Comparison of ENCODE assay signal across 8 cellular contexts in genomic region chr6:107115695-107116327, GRCh38. TPM values are rescaled to one million over a fixed set of nuclear protein-coding genes. Genes with fewer than 3 reads are reported as not detected.
DNase-seq lines count a peak whose midpoint lies in the region; ATAC-seq, FAIRE-seq and TF ChIP-seq lines count a peak whose summit lies in the region.

No MANE protein-coding gene starts in this region.

- no peaks in the 10 kb centered on the region for H3K79me2 ChIP-seq in KMS-11 (ENCODE audit: insufficient read depth, low read depth)

- intact Hi-C loops in A673 (cut with micrococcal nuclease; ENCODE audit: unreplicated experiment), result no loop called here

- peak overlapping the region; percentile 87 for H3K9ac ChIP-seq in KMS-11

- H3K36me3 ChIP-seq in A673 (ENCODE audit: insufficient read depth, low read length, poor library complexity, severe bottlenecking), result no peaks in the 10 kb centered on the region
- no peaks in the 10 kb centered on the region for H3K36me3 ChIP-seq in KMS-11 (ENCODE audit: insufficient read depth)
- no peaks in the 10 kb centered on the region for H3K36me3 ChIP-seq in small intestine (ENCODE audit: control insufficient read depth in 2 of 2, insufficient read depth in 2 of 2, low read length in 2 of 2)

- DNase-seq in A673 (ENCODE audit: low spot score) (peak; percentile 76), GM13977 (ENCODE audit: low spot score) (peak; percentile 63), SHP77 treated with DMSO at 0.1 percent for 48 hours (lab: John Stamatoyannopoulos, UW) (peak; percentile 59), T47D (ENCODE audit: low read depth in 1 of 2, low spot score in 1 of 2) (peak; percentile 26 to 41), iris pigment epithelial cell (ENCODE audit: low read depth) (peak; percentile 31), small intestine (peak; percentile 43)

- H3K4me1 ChIP-seq in A673 (ENCODE audit: insufficient read depth, low read length, poor library complexity, severe bottlenecking) (peaks cover 16% of the 10 kb centered on the region), KMS-11 (ENCODE audit: low read depth, poor library complexity, severe bottlenecking) (peaks cover 33% of the 10 kb centered on the region), small intestine (ENCODE audit: control insufficient read depth in 2 of 2, insufficient read depth in 1 of 2, low read depth in 1 of 2, low read length in 1 of 2) (no peaks in the 10 kb centered on the region)

- H3K4me3 ChIP-seq in A673 (ENCODE audit: low read depth, low read length, poor library complexity, severe bottlenecking) (peak overlapping the region; percentile 72), KMS-11 (IDR thresholded peaks at IDR 0.05; ENCODE audit: insufficient read depth, low read depth, low read length) (no peak overlapping the region), small intestine (ENCODE audit: low read depth in 1 of 2, low read length in 2 of 2) (peak overlapping the region; percentile 89 to 94)

- peak overlapping the region; percentile 82 for H2AFZ ChIP-seq in KMS-11 (ENCODE audit: low read depth)

- BruUV-seq in A673 (replicated peaks; lab: Mats Ljungman, UMichigan), result no TSS peak

- in situ Hi-C loops in GM13977 (cut with MboI; ENCODE audit: low pct_unique_long_range_greater_than_20kb, low sequenced_read_pairs, unreplicated experiment), result no loop called here
- in situ Hi-C loops in T47D (cut with HindIII; ENCODE audit: low pct_unique_long_range_greater_than_20kb, low sequenced_read_pairs), result no loop called here

- CTCF ChIA-PET in A673 (lab: Charles Lee), result interaction anchor here (0.5 kb wide), 2 partner anchors 26 to 601 kb away, joined by 3 to 4 read pairs; no protein-coding TSS in a partner anchor

- peak overlapping the region; percentile 97 for H3K4me2 ChIP-seq in KMS-11

- H3K9me3 ChIP-seq in A673 (ENCODE audit: low read depth, low read length, poor library complexity, severe bottlenecking) (no peaks in the 10 kb centered on the region), small intestine (ENCODE audit: control insufficient read depth, low read depth) (no peaks in the 10 kb centered on the region)

- FAIRE-seq in small intestine (lab: Jason Lieb, UNC), result no peak

- peak overlapping the region; percentile 82 for H3K27ac ChIP-seq in A673 (ENCODE audit: low read depth, low read length, poor library complexity, severe bottlenecking)
- H3K27ac ChIP-seq in KMS-11, result peak overlapping the region; percentile 89
- H3K27ac ChIP-seq in small intestine (ENCODE audit: low read depth in 1 of 2, low read length in 1 of 2), result peak overlapping the region in 1 of 2 donors; percentile 69

- H3K27me3 ChIP-seq in A673 (replicated peaks; ENCODE audit: insufficient read depth, low read depth, low read length, poor library complexity) (no peaks in the 10 kb centered on the region), KMS-11 (ENCODE audit: insufficient read depth, low read depth) (no peaks in the 10 kb centered on the region), small intestine (ENCODE audit: control insufficient read depth in 2 of 2, insufficient read depth in 2 of 2, low read length in 2 of 2) (no peaks in the 10 kb centered on the region)

- POLR2A ChIA-PET in A673 (lab: Charles Lee; ENCODE audit: low non-redundant PET), result interaction anchor here (0.6 kb wide), 1 partner anchor 9 kb away, joined by 4 read pairs; no protein-coding TSS in a partner anchor

- no peak for TF ChIP-seq CTCF in A673 (conservative IDR thresholded peaks at IDR 0.05; ENCODE audit: low read depth, low read length)
- no peak for TF ChIP-seq CTCF in GM13977 (IDR thresholded peaks at IDR 0.05; ENCODE audit: extremely low read depth, insufficient read depth, missing control alignments)
- no peak for TF ChIP-seq CTCF in KMS-11 (conservative IDR thresholded peaks at IDR 0.05; ENCODE audit: low read depth, low read length)

- WGBS in small intestine, 3 donors, result 0 to 1% (median 0%) methylated on average over 44 to 45 of the region's 45 CpGs

- ATAC-seq in GM19463 (IDR thresholded peaks at IDR 0.05; ENCODE audit: unreplicated experiment), result no peak

- H4K20me1 ChIP-seq in KMS-11 (ENCODE audit: insufficient read depth), result no peaks in the 10 kb centered on the region

RNA-seq across cellular contexts. Expression of gene BEND3, which starts 0.5 kb away (rescaled TPM):
- 9.9 and 10.9 TPM in 2 replicates for total RNA-seq in A673 (2021)
- polyA plus RNA-seq in small intestine, result 1 to 10 TPM in 1 of 3 donors, under 1 TPM in 2; 0.45 to 3.0 (median 0.54) TPM
